8 cellular contexts compared by ENCODE assay signal in the genomic region with DNA sequence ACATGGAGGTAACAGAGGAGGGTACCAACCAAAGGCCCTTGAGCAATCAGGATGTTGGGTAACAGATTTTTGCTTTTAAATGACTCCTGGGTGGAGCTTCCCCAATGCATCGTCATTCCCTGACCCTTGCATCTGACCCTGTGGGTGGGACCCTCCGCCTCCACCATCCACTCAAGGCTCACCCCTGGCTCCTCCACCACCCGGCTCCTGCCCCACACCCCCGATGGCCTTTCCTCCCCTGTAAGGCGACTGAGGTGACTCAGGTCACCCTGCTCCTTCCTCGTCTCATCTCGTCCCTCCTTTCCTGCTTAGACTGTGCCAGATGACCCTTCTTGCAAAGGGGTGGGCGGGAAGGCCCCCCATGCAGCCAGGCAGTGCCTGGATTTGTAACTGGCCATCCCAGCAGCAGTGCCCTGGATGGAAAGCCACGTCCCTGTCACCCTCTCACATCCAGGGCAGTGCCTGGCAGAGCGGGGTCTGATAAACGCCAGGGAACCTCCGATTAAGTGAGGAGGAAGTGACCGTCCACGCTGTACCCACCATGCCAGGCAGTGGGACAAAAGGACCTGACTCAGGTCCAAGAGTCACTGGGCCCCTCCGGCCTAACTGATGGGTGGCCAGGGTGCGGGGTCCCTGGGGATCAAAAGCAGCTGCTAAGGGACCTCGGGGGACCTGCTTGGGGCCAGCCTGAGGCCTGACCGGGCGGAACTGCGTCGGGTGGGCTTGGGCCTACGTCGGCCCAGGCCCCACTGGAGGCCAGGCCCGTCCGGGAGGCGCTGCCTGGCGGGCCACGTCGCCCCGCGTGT. TPM values are rescaled to one million over a fixed set of nuclear protein-coding genes. Genes with fewer than 3 reads are reported as not detected.
DNase-seq lines count a peak whose midpoint lies in the region; ATAC-seq and TF ChIP-seq lines count a peak whose summit lies in the region.

No MANE protein-coding gene starts in this region.

- TF ChIP-seq CTCF in body of pancreas (IDR thresholded peaks at IDR 0.05) (no peak), right lobe of liver (IDR thresholded peaks at IDR 0.05) (no peak), tibial artery (IDR thresholded peaks at IDR 0.05) (no peak)

- H3K4me3 ChIP-seq in body of pancreas: no peak overlapping the region
- peak overlapping the region in 1 of 3 donors; percentile 10 for H3K4me3 ChIP-seq in right lobe of liver
- peak overlapping the region; percentile 34 to 55 for H3K4me3 ChIP-seq in tibial artery

- peak overlapping the region; percentile 62 to 85 (median 70) for H3K27ac ChIP-seq in body of pancreas
- H3K27ac ChIP-seq in right lobe of liver: peak overlapping the region; percentile 82 to 93 (median 89)
- H3K27ac ChIP-seq in tibial artery: peak overlapping the region; percentile 90 to 94

- peaks cover 2 to 6% (median 3%) of the 10 kb centered on the region in 3 donors for H3K4me1 Mint-ChIP-seq in IgD-negative memory B cell

- intact Hi-C loops in body of pancreas (cut with DNase I): loop anchor here (10.0 kb wide), 1 partner anchor 457 kb away; no protein-coding TSS in a partner anchor
- intact Hi-C loops in right lobe of liver (cut with DNase I): no loop called here
- intact Hi-C loops in tibial artery (cut with DNase I; ENCODE audit: low total_unique reads): loop anchor here (1.0 to 10.0 kb wide), 2 partner anchors 41 to 387 kb away; a partner anchor contains a TSS

- 72 to 92% methylated on average over 9 to 28 of the region's 31 CpGs for WGBS in body of pancreas, 2 donors
- WGBS in right lobe of liver (ENCODE audit: insufficient coverage, low coverage, low lambda C conversion rate, missing lambda C conversion rate): 42% methylated on average over 6 of the region's 31 CpGs

- DNase-seq in AML-193 (lab: John Stamatoyannopoulos, UW) (peak; percentile 91), body of pancreas (peak in 3 of 4 donors; percentile 35 to 61 (median 35)), right lobe of liver (peak; percentile 67 to 80 (median 77)), tibial artery (peak; percentile 66 to 79), NCI-H2227 (lab: John Stamatoyannopoulos, UW; ENCODE audit: unreplicated experiment) (no peak), NCI-H2029 treated with DMSO at 0.1 percent for 48 hours (lab: John Stamatoyannopoulos, UW) (no peak)

- no peak for ATAC-seq in body of pancreas
- peak; percentile 57 to 70 (median 65) for ATAC-seq in right lobe of liver
- ATAC-seq in HG02588 (IDR thresholded peaks at IDR 0.05; ENCODE audit: unreplicated experiment): no peak

- no peak for TF ChIP-seq POLR2A in body of pancreas (IDR thresholded peaks at IDR 0.05)
- no peak for TF ChIP-seq POLR2A in right lobe of liver (IDR thresholded peaks at IDR 0.05)

- H3K27me3 Mint-ChIP-seq in IgD-negative memory B cell: peaks cover 2% of the 10 kb centered on the region

- no peaks in the 10 kb centered on the region for H3K9me3 Mint-ChIP-seq in IgD-negative memory B cell

- peaks cover 2% of the 10 kb centered on the region for H3K36me3 Mint-ChIP-seq in IgD-negative memory B cell

- peaks cover 16% of the 10 kb centered on the region for H3K4me1 ChIP-seq in body of pancreas
- H3K4me1 ChIP-seq in right lobe of liver: peaks cover 0 to 13% (median 3%) of the 10 kb centered on the region in 4 donors
- H3K4me1 ChIP-seq in tibial artery: peaks cover 0 to 42% (median 23%) of the 10 kb centered on the region in 4 donors

- H3K27ac Mint-ChIP-seq in IgD-negative memory B cell: peak overlapping the region in 2 of 3 donors; percentile 53 to 91

- H3K27me3 ChIP-seq in body of pancreas: no peaks in the 10 kb centered on the region
- H3K27me3 ChIP-seq in right lobe of liver: no peaks in the 10 kb centered on the region
- H3K27me3 ChIP-seq in tibial artery: no peaks in the 10 kb centered on the region

- peaks cover 0 to 3% of the 10 kb centered on the region in 2 donors for H3K36me3 ChIP-seq in body of pancreas (replicated peaks in 1 of 2; ENCODE audit: insufficient read depth in 1 of 2, low read depth in 2 of 2)
- H3K36me3 ChIP-seq in right lobe of liver: peaks cover 0 to 3% (median under 1%) of the 10 kb centered on the region in 4 donors
- H3K36me3 ChIP-seq in tibial artery: peaks cover 18 to 19% (median 18%) of the 10 kb centered on the region in 3 donors

- peak overlapping the region; percentile 47 to 71 (median 62) for H3K4me3 Mint-ChIP-seq in IgD-negative memory B cell

- H3K9me3 ChIP-seq in body of pancreas (no peaks in the 10 kb centered on the region), right lobe of liver (no peaks in the 10 kb centered on the region), tibial artery (no peaks in the 10 kb centered on the region)

RNA-seq across cellular contexts. Expression of a gene that starts 0.6 kb away (rescaled TPM):
- 6.9 TPM for polyA plus RNA-seq in IgD-negative memory B cell
- 10 to 100 TPM; 31.4 to 38.2 TPM for total RNA-seq in body of pancreas
- total RNA-seq in right lobe of liver: 10 to 100 TPM in 5 of 6 experiments, 1 to 10 TPM in 1; 7.7 to 13.9 (median 10.1) TPM

RNA-seq across cellular contexts. Expression of a gene that starts 40.9 kb away (rescaled TPM):
- 18.7 TPM for polyA plus RNA-seq in IgD-negative memory B cell
- total RNA-seq in body of pancreas (10 to 100 TPM; 55.0 to 69.5 TPM), right lobe of liver (10 to 100 TPM; 18.1 to 25.3 (median 22.2) TPM)

Comparison
In these comparisons a context has a peak if more than half of its experiments do, and no peak if none do; other contexts are left out.
1. DNase-seq: peak in AML-193 (2 of 2), body of pancreas (3 of 4), right lobe of liver (3 of 3) and tibial artery (2 of 2); none in NCI-H2227 (single experiment) and NCI-H2029 treated with DMSO at 0.1 percent for 48 hours (single experiment).
2. ATAC-seq: peak in right lobe of liver (4 of 4); none in body of pancreas (single experiment) and HG02588 (single experiment).
3. H3K4me3 ChIP-seq: peak in tibial artery (2 of 2); none in body of pancreas (0 of 2).
4. intact Hi-C loops: an anchor here in body of pancreas (10.0 kb wide) and tibial artery (1.0 to 10.0 kb wide); none called in right lobe of liver.
5. Peak in every context shown above with its lines, with median percentiles within 50 percentile points of each other: H3K27ac ChIP-seq.